ENCODE assay signal across 11 cellular contexts in genomic region chr4:169210516-169211108, GRCh38.
A peak's percentile ranks its signal among the peaks of the same experiment; 100 is the strongest.
DNase-seq lines count a peak whose midpoint lies in the region; ATAC-seq, FAIRE-seq and TF ChIP-seq lines count a peak whose summit lies in the region.
"Had no signal": no experiment of that assay in that cellular context is flagged by ENCODE, and none has a peak within 500 bp of the region (broad histone marks: within the 10 kb centered on the region; RNA-seq: fewer than 3 reads in every experiment).

No MANE protein-coding gene starts in this region.

- H3K36me3 Mint-ChIP-seq in MCF 10A (ENCODE audit: insufficient read depth, unreplicated experiment), result peaks cover 10% of the 10 kb centered on the region
- H3K36me3 Mint-ChIP-seq: activated naive CD8-positive, alpha-beta T cell had no signal

- H3K4me3 Mint-ChIP-seq in MCF 10A (ENCODE audit: unreplicated experiment), result no peak overlapping the region
- H3K4me3 Mint-ChIP-seq: activated naive CD8-positive, alpha-beta T cell; type B pancreatic cell had no signal

- peak; percentile 46 for DNase-seq in GM10248 (ENCODE audit: extremely low spot score)
- DNase-seq in MV-4-11 (lab: John Stamatoyannopoulos, UW), result peak; percentile 70
- DNase-seq in small intestine, result no peak
- no peak for DNase-seq in UCSD-AML1 (lab: John Stamatoyannopoulos, UW; ENCODE audit: unreplicated experiment)
- no peak for DNase-seq in HK-2 (ENCODE audit: unreplicated experiment)
- no peak for DNase-seq in MCF 10A (ENCODE audit: unreplicated experiment)
- DNase-seq: effector memory CD4-positive, alpha-beta T cell had no signal

- H3K27ac Mint-ChIP-seq in MCF 10A (ENCODE audit: low read depth, unreplicated experiment), result no peak overlapping the region
- H3K27ac Mint-ChIP-seq: activated naive CD8-positive, alpha-beta T cell; type B pancreatic cell had no signal

- ATAC-seq in GM19452 (IDR thresholded peaks at IDR 0.05; ENCODE audit: unreplicated experiment), result peak; percentile 79
- ATAC-seq in HG02938 (IDR thresholded peaks at IDR 0.05; ENCODE audit: unreplicated experiment), result peak; percentile 96

- H3K36me3 ChIP-seq in small intestine (ENCODE audit: control insufficient read depth in 2 of 2, insufficient read depth in 2 of 2, low read length in 2 of 2), result no peaks in the 10 kb centered on the region

- H3K9me3 ChIP-seq in small intestine (ENCODE audit: control insufficient read depth, low read depth), result no peaks in the 10 kb centered on the region

- H3K27me3 ChIP-seq in small intestine (ENCODE audit: control insufficient read depth in 2 of 2, insufficient read depth in 2 of 2, low read length in 2 of 2), result no peaks in the 10 kb centered on the region

- H3K27ac ChIP-seq in small intestine (ENCODE audit: low read depth in 1 of 2, low read length in 1 of 2), result no peak overlapping the region

- no peaks in the 10 kb centered on the region for H3K27me3 Mint-ChIP-seq in MCF 10A (ENCODE audit: insufficient read depth, unreplicated experiment)
- H3K27me3 Mint-ChIP-seq: type B pancreatic cell had no signal

- peaks cover 7% of the 10 kb centered on the region for H3K9me3 Mint-ChIP-seq in MCF 10A (ENCODE audit: unreplicated experiment)

- H3K4me1 Mint-ChIP-seq in MCF 10A (ENCODE audit: insufficient read depth, unreplicated experiment), result peaks cover 11% of the 10 kb centered on the region

- CTCF ChIA-PET in GM10248 (lab: Yijun Ruan, JAX), result interaction anchor here (0.7 to 1.6 kb wide), 4 partner anchors 10 to 40 kb away, joined by 3 read pairs; no protein-coding TSS in a partner anchor
- CTCF ChIA-PET in MCF 10A (lab: Yijun Ruan, JAX), result interaction anchor here (0.6 to 0.7 kb wide), 2 partner anchors 133 to 215 kb away, joined by 3 to 4 read pairs; no protein-coding TSS in a partner anchor

- intact Hi-C loops in MCF 10A (cut with micrococcal nuclease), result no loop called here

- no peak for FAIRE-seq in small intestine (lab: Jason Lieb, UNC)

- H3K4me3 ChIP-seq in small intestine (ENCODE audit: low read depth in 1 of 2, low read length in 2 of 2), result no peak overlapping the region

- no TSS peak for BruUV-seq in MCF 10A (replicated peaks; lab: Mats Ljungman, UMichigan)

- no peak for TF ChIP-seq CTCF in GM10248 (IDR thresholded peaks at IDR 0.05; ENCODE audit: control extremely low read depth, extremely low read depth, low read depth, missing control alignments)
- TF ChIP-seq CTCF in MCF 10A (IDR thresholded peaks at IDR 0.05; ENCODE audit: unreplicated experiment), result no peak

- POLR2A ChIA-PET in GM10248 (lab: Yijun Ruan, JAX) (interaction anchor here (0.6 kb wide), 1 partner anchor 50 kb away, joined by 3 read pairs; no protein-coding TSS in a partner anchor), MCF 10A (lab: Yijun Ruan, JAX) (no interaction called here)

- WGBS in small intestine, 3 donors, result 79 to 92% (median 82%) methylated on average over 3 of the region's 3 CpGs

- peaks cover 0 to 2% of the 10 kb centered on the region in 2 donors for H3K4me1 ChIP-seq in small intestine (ENCODE audit: control insufficient read depth in 2 of 2, insufficient read depth in 1 of 2, low read depth in 1 of 2, low read length in 1 of 2)

Comparison
In these comparisons a context has a peak if more than half of its experiments do, and no peak if none do; other contexts are left out.
1. DNase-seq: peak in GM10248 (single experiment) and MV-4-11 (single experiment); none in small intestine (single experiment), UCSD-AML1 (single experiment), HK-2 (single experiment) and MCF 10A (single experiment).